In the genomic region with DNA sequence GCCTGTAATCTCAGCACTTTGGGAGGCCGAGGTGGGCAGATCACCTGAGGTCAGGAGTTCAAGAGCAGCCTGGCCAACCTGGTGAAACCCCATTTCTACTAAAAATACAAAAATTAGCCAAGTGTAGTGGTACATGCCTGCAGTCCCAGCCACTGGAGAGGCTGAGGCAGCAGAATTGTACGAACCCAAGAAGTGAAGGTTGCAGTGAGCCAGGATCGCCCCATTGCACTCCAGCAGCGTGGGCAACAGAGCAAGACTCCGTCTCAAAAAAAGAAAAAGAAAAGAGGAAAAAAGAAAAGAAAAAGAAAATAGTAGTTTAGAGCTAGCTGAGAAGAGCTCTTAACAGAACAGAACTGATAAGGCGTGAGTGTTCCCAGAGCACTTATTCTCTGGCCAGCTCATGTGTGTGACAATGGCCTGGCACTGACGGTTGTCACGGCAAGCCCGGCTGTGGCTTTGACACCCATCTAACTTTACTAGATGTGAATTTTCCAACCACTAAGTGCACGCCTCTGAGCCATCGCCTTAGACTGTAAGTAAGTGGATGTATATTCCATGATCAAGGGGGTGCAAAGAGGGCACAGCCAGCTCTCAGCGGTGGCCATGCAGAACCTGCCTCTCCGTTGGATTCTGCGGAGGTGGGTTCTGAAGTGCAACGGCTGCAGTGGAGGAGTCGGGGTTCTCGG, we compare ENCODE assay signal across 13 cellular contexts.
"Had no signal": no experiment of that assay in that cellular context is flagged by ENCODE, and none has a peak within 500 bp of the region (broad histone marks: within the 10 kb centered on the region; RNA-seq: fewer than 3 reads in every experiment).

No MANE protein-coding gene starts in this region.

- H3K36me3 Mint-ChIP-seq: activated naive CD8-positive, alpha-beta T cell treated with anti-CD3 and anti-CD28 coated beads, Interleukin-2, amount 10 ng/mL, durations not matched to agents 7 days and 5 days had no signal

- H3K27me3 Mint-ChIP-seq: activated CD4-positive, alpha-beta T cell treated with anti-CD3 and anti-CD28 coated beads, Interleukin-2, amount 10 ng/mL, durations not matched to agents 7 days and 5 days; activated naive CD8-positive, alpha-beta T cell treated with anti-CD3 and anti-CD28 coated beads, Interleukin-2, amount 10 ng/mL, durations not matched to agents 7 days and 5 days had no signal

- H3K4me3 Mint-ChIP-seq: activated CD4-positive, alpha-beta T cell treated with anti-CD3 and anti-CD28 coated beads, Interleukin-2, amount 10 ng/mL, durations not matched to agents 7 days and 5 days; activated naive CD8-positive, alpha-beta T cell treated with anti-CD3 and anti-CD28 coated beads, Interleukin-2, amount 10 ng/mL, durations not matched to agents 7 days and 5 days; activated T-cell treated with anti-CD3 and anti-CD28 coated beads, Interleukin-2, amount 50 U/mL, for 4 hours; WTC11 had no signal

- H3K9me3 ChIP-seq: ovary, transverse colon had no signal

- H3K27ac Mint-ChIP-seq: activated CD4-positive, alpha-beta T cell treated with anti-CD3 and anti-CD28 coated beads, Interleukin-2, amount 10 ng/mL, durations not matched to agents 7 days and 5 days; activated naive CD8-positive, alpha-beta T cell treated with anti-CD3 and anti-CD28 coated beads, Interleukin-2, amount 10 ng/mL, durations not matched to agents 7 days and 5 days had no signal

- H3K27ac ChIP-seq: transverse colon had no signal

- H3K9me3 Mint-ChIP-seq: activated CD4-positive, alpha-beta T cell treated with anti-CD3 and anti-CD28 coated beads, Interleukin-2, amount 10 ng/mL, durations not matched to agents 7 days and 5 days; activated naive CD8-positive, alpha-beta T cell treated with anti-CD3 and anti-CD28 coated beads, Interleukin-2, amount 10 ng/mL, durations not matched to agents 7 days and 5 days; activated T-cell treated with anti-CD3 and anti-CD28 coated beads, Interleukin-2, amount 50 U/mL, for 4 hours had no signal

- FAIRE-seq: bronchial epithelial cell, endothelial cell of umbilical vein, frontal cortex had no signal

- ATAC-seq: WTC11 had no signal

- H3K4me3 ChIP-seq: ovary, skin epidermis, transverse colon had no signal

- H3K36me3 ChIP-seq: ovary, transverse colon had no signal

- H3K27me3 ChIP-seq: ovary, transverse colon had no signal

- DNase-seq: activated CD4-positive, alpha-beta T cell treated with anti-CD3 and anti-CD28 coated beads, Interleukin-2, amount 10 ng/mL, durations not matched to agents 7 days and 5 days; activated gamma-delta T cell treated with Interleukin-2 at 50 U/mL for 16 hours; activated naive CD8-positive, alpha-beta T cell treated with anti-CD3 and anti-CD28 coated beads, Interleukin-2, amount 10 ng/mL, durations not matched to agents 7 days and 5 days; activated T-cell treated with anti-CD3 and anti-CD28 coated beads, Interleukin-2, amount 50 U/mL, for 4 hours; hypothalamus; ovary; stimulated activated CD4-positive, alpha-beta T cell treated with anti-CD3 and anti-CD28 coated beads, Interleukin-4, amount 100 ng/mL, for 4 hours; transverse colon had no signal
